16 cellular contexts compared by ENCODE assay signal in the genomic region with DNA sequence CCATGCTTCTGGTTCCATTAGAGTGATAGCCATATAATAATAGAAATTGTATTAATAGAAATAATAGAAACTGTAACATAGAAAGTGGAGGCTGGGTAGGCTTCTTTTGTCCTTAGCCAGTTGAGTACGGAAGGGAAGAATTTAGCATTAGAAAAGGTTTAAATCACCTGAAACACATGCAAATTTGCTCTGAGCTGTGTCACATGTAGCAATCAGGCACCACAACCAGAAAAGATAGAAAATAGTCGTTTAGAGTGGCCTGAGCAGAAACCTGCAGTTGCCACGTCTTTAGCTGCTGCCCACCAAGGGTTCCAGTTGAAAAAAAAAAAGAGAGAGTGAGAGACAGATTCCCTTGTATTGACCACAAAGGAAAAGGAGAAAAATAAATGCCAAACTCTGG.
A peak's percentile ranks its signal among the peaks of the same experiment; 100 is the strongest.
DNase-seq lines count a peak whose midpoint lies in the region; ATAC-seq and TF ChIP-seq lines count a peak whose summit lies in the region.
"Had no signal": no experiment of that assay in that cellular context is flagged by ENCODE, and none has a peak within 500 bp of the region (broad histone marks: within the 10 kb centered on the region; RNA-seq: fewer than 3 reads in every experiment).

No MANE protein-coding gene starts in this region.

- TF ChIP-seq CTCF in GM23338 (conservative IDR thresholded peaks at IDR 0.05; ENCODE audit: low read depth in 2 of 2), result no peak
- TF ChIP-seq CTCF in WTC11 (IDR thresholded peaks at IDR 0.05), result no peak

- H3K27ac ChIP-seq in GM23338 (ENCODE audit: low read depth) (peak overlapping the region; percentile 99), iPS DF 6.9 (ENCODE audit: low read length) (peak overlapping the region; percentile 92), substantia nigra (ENCODE audit: low read depth, low read length, poor library complexity, severe bottlenecking) (no peak overlapping the region)
- H3K27ac ChIP-seq: BLaER1 had no signal

- no peaks in the 10 kb centered on the region for H3K79me2 ChIP-seq in GM23338 (replicated peaks; ENCODE audit: insufficient read depth)

- H3K9me3 ChIP-seq in iPS DF 6.9 (ENCODE audit: control insufficient read depth, insufficient read depth, low read length), result no peaks in the 10 kb centered on the region
- H3K9me3 ChIP-seq: BLaER1, Caco-2 had no signal

- H3K9me2 ChIP-seq in GM23338 (ENCODE audit: insufficient read depth), result peaks cover 9% of the 10 kb centered on the region; the same call in 1 of the 2 replicates

- no peaks in the 10 kb centered on the region for H3K36me3 Mint-ChIP-seq in activated CD4-positive, alpha-beta T cell treated with anti-CD3 and anti-CD28 coated beads, Interleukin-2, amount 10 ng/mL, durations not matched to agents 24 days and 14 days (ENCODE audit: low read depth)
- H3K36me3 Mint-ChIP-seq in GM23338 (ENCODE audit: low read depth) (peaks cover 41% of the 10 kb centered on the region), WTC11 (peaks cover 30% of the 10 kb centered on the region)
- H3K36me3 Mint-ChIP-seq: CD8-positive, alpha-beta memory T cell had no signal

- no peak overlapping the region for H3K27ac Mint-ChIP-seq in activated CD4-positive, alpha-beta T cell treated with anti-CD3 and anti-CD28 coated beads, Interleukin-2, amount 10 ng/mL, durations not matched to agents 24 days and 14 days
- peak overlapping the region; percentile 99 for H3K27ac Mint-ChIP-seq in GM23338
- peak overlapping the region; percentile 100 for H3K27ac Mint-ChIP-seq in WTC11
- H3K27ac Mint-ChIP-seq: CD8-positive, alpha-beta memory T cell had no signal

- H4K20me1 ChIP-seq in GM23338 (replicated peaks; ENCODE audit: insufficient read depth), result no peaks in the 10 kb centered on the region
- H4K20me1 ChIP-seq: BLaER1 had no signal

- no peak overlapping the region for H2AFZ ChIP-seq in GM23338

- intact Hi-C loops in activated CD4-positive, alpha-beta T cell treated with anti-CD3 and anti-CD28 coated beads, Interleukin-2, amount 10 ng/mL, durations not matched to agents 24 days and 14 days (cut with micrococcal nuclease), result loop anchor here (10.0 kb wide), 1 partner anchor 251 kb away; no protein-coding TSS in a partner anchor

- H3K9me3 Mint-ChIP-seq in activated CD4-positive, alpha-beta T cell treated with anti-CD3 and anti-CD28 coated beads, Interleukin-2, amount 10 ng/mL, durations not matched to agents 24 days and 14 days, result peaks cover 4% of the 10 kb centered on the region
- H3K9me3 Mint-ChIP-seq in GM23338, result peaks cover 37% of the 10 kb centered on the region
- H3K9me3 Mint-ChIP-seq in WTC11, result peaks cover 28% of the 10 kb centered on the region
- H3K9me3 Mint-ChIP-seq: CD8-positive, alpha-beta memory T cell had no signal

- no peak for DNase-seq in activated CD4-positive, alpha-beta T cell treated with anti-CD3 and anti-CD28 coated beads, Interleukin-2, amount 10 ng/mL, durations not matched to agents 24 days and 14 days
- no peak for DNase-seq in activated CD4-positive, alpha-beta T cell treated with anti-CD3 and anti-CD28 coated beads for 48 hours
- peak; percentile 76 for DNase-seq in GM23338 (ENCODE audit: low spot score)
- no peak for DNase-seq in WTC11 (ENCODE audit: low spot score)
- DNase-seq in iPS DF 6.9 (ENCODE audit: low read depth, low spot score), result peak; percentile 35
- no peak for DNase-seq in substantia nigra (lab: John Stamatoyannopoulos, UW)
- no peak for DNase-seq in SKM-1 treated with dmso at 0.1 percent for 144 hours (lab: John Stamatoyannopoulos, UW; ENCODE audit: unreplicated experiment)
- DNase-seq: 8988T; AML-193; Caco-2; CD8-positive, alpha-beta memory T cell; DND-41; GDM1 had no signal

- CTCF ChIA-PET in WTC11 (lab: Charles Lee), result interaction anchor here (1.0 to 1.2 kb wide), 2 partner anchors 131 to 166 kb away, joined by 3 read pairs; no protein-coding TSS in a partner anchor

- H3K36me3 ChIP-seq in GM23338 (ENCODE audit: insufficient read depth) (peaks cover 6% of the 10 kb centered on the region; the same call in 1 of the 2 replicates), iPS DF 6.9 (ENCODE audit: control insufficient read depth, insufficient read depth, low read length) (no peaks in the 10 kb centered on the region)
- H3K36me3 ChIP-seq: BLaER1 had no signal

- H3K4me3 Mint-ChIP-seq in activated CD4-positive, alpha-beta T cell treated with anti-CD3 and anti-CD28 coated beads, Interleukin-2, amount 10 ng/mL, durations not matched to agents 24 days and 14 days, result peak overlapping the region; percentile 23
- H3K4me3 Mint-ChIP-seq in GM23338 (no peak overlapping the region; the same call in 2 of the 3 replicates), WTC11 (0 out of 2 replicates have a peak overlapping the region, but pooled peaks have one; percentile 45)
- H3K4me3 Mint-ChIP-seq: CD8-positive, alpha-beta memory T cell had no signal

- H3K27me3 Mint-ChIP-seq in activated CD4-positive, alpha-beta T cell treated with anti-CD3 and anti-CD28 coated beads, Interleukin-2, amount 10 ng/mL, durations not matched to agents 24 days and 14 days, result peaks cover 5% of the 10 kb centered on the region
- H3K27me3 Mint-ChIP-seq in GM23338 (ENCODE audit: insufficient read depth, low read depth, poor library complexity) (peaks cover 6% of the 10 kb centered on the region), WTC11 (ENCODE audit: low read depth) (no peaks in the 10 kb centered on the region)

- POLR2A ChIA-PET in WTC11 (lab: Charles Lee), result no interaction called here

- H3K4me3 ChIP-seq in GM23338 (no peak overlapping the region), iPS DF 6.9 (ENCODE audit: low read length) (no peak overlapping the region)
- H3K4me3 ChIP-seq: BLaER1 had no signal

- no CpG with 5 or more reads among the region's 3 CpGs for WGBS in iPS DF 6.9 (ENCODE audit: insufficient coverage, insufficient read length)

- H3K4me2 ChIP-seq in GM23338, result peak overlapping the region; percentile 40
- H3K4me2 ChIP-seq: BLaER1 had no signal

- no peaks in the 10 kb centered on the region for H3K27me3 ChIP-seq in GM23338 (ENCODE audit: insufficient read depth)
- H3K27me3 ChIP-seq in iPS DF 6.9 (ENCODE audit: control insufficient read depth, insufficient read depth, low read length), result no peaks in the 10 kb centered on the region
- H3K27me3 ChIP-seq: BLaER1 had no signal

- H3K4me1 ChIP-seq in GM23338 (ENCODE audit: insufficient read depth) (peaks cover 11% of the 10 kb centered on the region), iPS DF 6.9 (ENCODE audit: control insufficient read depth, insufficient read depth, low read length) (no peaks in the 10 kb centered on the region)
- H3K4me1 ChIP-seq: BLaER1, Caco-2 had no signal

- H3F3A ChIP-seq in GM23338 (replicated peaks; ENCODE audit: low read depth), result peaks cover 6% of the 10 kb centered on the region; the same call in 1 of the 2 replicates

- H3K4me1 Mint-ChIP-seq in activated CD4-positive, alpha-beta T cell treated with anti-CD3 and anti-CD28 coated beads, Interleukin-2, amount 10 ng/mL, durations not matched to agents 24 days and 14 days, result peaks cover 15% of the 10 kb centered on the region
- H3K4me1 Mint-ChIP-seq in GM23338 (peaks cover 19% of the 10 kb centered on the region), WTC11 (peaks cover 54% of the 10 kb centered on the region)

- ATAC-seq in GM23338, result peak; percentile 93
- ATAC-seq in WTC11, result peak; percentile 83
- ATAC-seq in GM21786 (IDR thresholded peaks at IDR 0.05; ENCODE audit: unreplicated experiment), result no peak
- ATAC-seq: HCT116 had no signal

TF ChIP-seq in GM23338, 12 proteins besides CTCF, POLR2A, EP300 and RAD21 (continues in another document):
- TF ChIP-seq STAT1 (IDR thresholded peaks at IDR 0.05; ENCODE audit: unreplicated experiment) (no peak), ZNF331 (CRISPR knock-in tag; IDR thresholded peaks at IDR 0.05; ENCODE audit: low read depth) (no peak), POLR2AphosphoS5 (IDR thresholded peaks at IDR 0.05; ENCODE audit: low read depth) (no peak), NANOG (IDR thresholded peaks at IDR 0.05; ENCODE audit: borderline replicate concordance) (no peak)

TF ChIP-seq in WTC11, 78 proteins besides CTCF, POLR2A, EP300 and RAD21:
- TF ChIP-seq E2F1 (CRISPR knock-in tag; IDR thresholded peaks at IDR 0.05) (no peak), USF2 (CRISPR knock-in tag; IDR thresholded peaks at IDR 0.05) (peak; percentile 46; the same call in 1 of the 2 replicates), TEAD4 (CRISPR knock-in tag; IDR thresholded peaks at IDR 0.05) (no peak), RELA (CRISPR knock-in tag; IDR thresholded peaks at IDR 0.05; ENCODE audit: borderline replicate concordance) (no peak)
- TF ChIP-seq, protein P1, sequence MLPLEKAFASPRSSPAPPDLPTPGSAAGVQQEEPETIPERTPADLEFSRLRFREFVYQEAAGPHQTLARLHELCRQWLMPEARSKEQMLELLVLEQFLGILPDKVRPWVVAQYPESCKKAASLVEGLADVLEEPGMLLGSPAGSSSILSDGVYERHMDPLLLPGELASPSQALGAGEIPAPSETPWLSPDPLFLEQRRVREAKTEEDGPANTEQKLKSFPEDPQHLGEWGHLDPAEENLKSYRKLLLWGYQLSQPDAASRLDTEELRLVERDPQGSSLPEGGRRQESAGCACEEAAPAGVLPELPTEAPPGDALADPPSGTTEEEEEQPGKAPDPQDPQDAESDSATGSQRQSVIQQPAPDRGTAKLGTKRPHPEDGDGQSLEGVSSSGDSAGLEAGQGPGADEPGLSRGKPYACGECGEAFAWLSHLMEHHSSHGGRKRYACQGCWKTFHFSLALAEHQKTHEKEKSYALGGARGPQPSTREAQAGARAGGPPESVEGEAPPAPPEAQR (CRISPR knock-in tag; IDR thresholded peaks at IDR 0.05), result no peak
- TF ChIP-seq, protein P2, sequence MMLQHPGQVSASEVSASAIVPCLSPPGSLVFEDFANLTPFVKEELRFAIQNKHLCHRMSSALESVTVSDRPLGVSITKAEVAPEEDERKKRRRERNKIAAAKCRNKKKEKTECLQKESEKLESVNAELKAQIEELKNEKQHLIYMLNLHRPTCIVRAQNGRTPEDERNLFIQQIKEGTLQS (CRISPR knock-in tag; conservative IDR thresholded peaks at IDR 0.05), result no peak
TF ChIP-seq in WTC11: peak in this region for 1.

Comparison
In these comparisons a context has a peak if more than half of its experiments do, and no peak if none do; other contexts are left out.
1. DNase-seq: peak in GM23338 (single experiment) and iPS DF 6.9 (single experiment); none in activated CD4-positive, alpha-beta T cell treated with anti-CD3 and anti-CD28 coated beads, Interleukin-2, amount 10 ng/mL, durations not matched to agents 24 days and 14 days (single experiment), activated CD4-positive, alpha-beta T cell treated with anti-CD3 and anti-CD28 coated beads for 48 hours (single experiment), WTC11 (single experiment), substantia nigra (0 of 49) and SKM-1 treated with dmso at 0.1 percent for 144 hours (single experiment).